ENCODE assay signal across 8 cellular contexts in genomic region chr7:121395494-121395960, GRCh38. TPM values are rescaled to one million over a fixed set of nuclear protein-coding genes. Genes with fewer than 3 reads are reported as not detected.
DNase-seq lines count a peak whose midpoint lies in the region; ATAC-seq and TF ChIP-seq lines count a peak whose summit lies in the region.

No MANE protein-coding gene starts in this region.

- H3K9me3 Mint-ChIP-seq in stimulated activated effector memory CD8-positive, alpha-beta T cell treated with anti-CD3 and anti-CD28 coated beads, Interleukin-12 subunit alpha, Interleukin-12 subunit beta, amount 100 ng/mL, for 72 hours: peaks cover 2% of the 10 kb centered on the region

- H3K9me3 ChIP-seq in ES-I3 (ENCODE audit: control insufficient read depth, insufficient read depth, low read length) (no peaks in the 10 kb centered on the region), duodenal mucosa (ENCODE audit: control insufficient read depth in 1 of 2, low read length in 2 of 2) (no peaks in the 10 kb centered on the region), mononuclear cell (ENCODE audit: low read depth, low read length) (no peaks in the 10 kb centered on the region)

- H3K4me1 ChIP-seq in ES-I3 (ENCODE audit: insufficient read depth, low read length) (peaks cover 8% of the 10 kb centered on the region; the same call in 1 of the 2 replicates), duodenal mucosa (ENCODE audit: control insufficient read depth in 1 of 2, insufficient read depth in 2 of 2, low read length in 2 of 2) (peaks cover 27 to 33% of the 10 kb centered on the region in 2 donors), mononuclear cell (ENCODE audit: insufficient read depth, low read length) (peaks cover 8% of the 10 kb centered on the region)

- H3K4me3 ChIP-seq in duodenal mucosa (ENCODE audit: low read depth in 1 of 2, low read length in 2 of 2) (peak overlapping the region; percentile 74 to 92), mononuclear cell (ENCODE audit: low read length) (peak overlapping the region; percentile 76)

- H3K4me3 Mint-ChIP-seq in stimulated activated effector memory CD8-positive, alpha-beta T cell treated with anti-CD3 and anti-CD28 coated beads, Interleukin-12 subunit alpha, Interleukin-12 subunit beta, amount 100 ng/mL, for 72 hours: peak overlapping the region; percentile 73

- H3K27ac ChIP-seq in duodenal mucosa (ENCODE audit: low read depth, low read length): peak overlapping the region; percentile 82

- peak overlapping the region; percentile 92 for H3K9ac ChIP-seq in ES-I3 (ENCODE audit: low read depth, low read length)
- H3K9ac ChIP-seq in duodenal mucosa (ENCODE audit: low read depth in 1 of 2, low read length in 2 of 2): peak overlapping the region; percentile 76 to 77

- no peak for TF ChIP-seq CTCF in GM13976 (IDR thresholded peaks at IDR 0.05; ENCODE audit: borderline replicate concordance, control extremely low read depth, extremely low read depth, insufficient read depth, missing control alignments)

- peaks cover 29% of the 10 kb centered on the region for H3K4me1 Mint-ChIP-seq in stimulated activated effector memory CD8-positive, alpha-beta T cell treated with anti-CD3 and anti-CD28 coated beads, Interleukin-12 subunit alpha, Interleukin-12 subunit beta, amount 100 ng/mL, for 72 hours

- H3K36me3 ChIP-seq in ES-I3 (ENCODE audit: insufficient read depth, low read length): 0 out of 2 replicates have a peak, but pooled peaks cover 3% of the 10 kb centered on the region
- no peaks in the 10 kb centered on the region for H3K36me3 ChIP-seq in duodenal mucosa (ENCODE audit: control insufficient read depth in 1 of 2, insufficient read depth in 2 of 2, low read length in 2 of 2)

- H3K27ac Mint-ChIP-seq in stimulated activated effector memory CD8-positive, alpha-beta T cell treated with anti-CD3 and anti-CD28 coated beads, Interleukin-12 subunit alpha, Interleukin-12 subunit beta, amount 100 ng/mL, for 72 hours: peak overlapping the region; percentile 92

- H3K27me3 ChIP-seq in duodenal mucosa (ENCODE audit: control insufficient read depth in 1 of 2, insufficient read depth in 2 of 2, low read length in 2 of 2) (no peaks in the 10 kb centered on the region), mononuclear cell (ENCODE audit: insufficient read depth, low read length) (no peaks in the 10 kb centered on the region)

- peak; percentile 40 for ATAC-seq in GM21529 (IDR thresholded peaks at IDR 0.05; ENCODE audit: unreplicated experiment)
- peak; percentile 70 for ATAC-seq in stimulated activated effector memory CD8-positive, alpha-beta T cell treated with anti-CD3 and anti-CD28 coated beads, Interleukin-12 subunit alpha, Interleukin-12 subunit beta, amount 100 ng/mL, for 72 hours

- DNase-seq in HuH-7 (ENCODE audit: low spot score) (peak; percentile 17), GM13976 (ENCODE audit: low spot score) (no peak)
- DNase-seq in activated CD4-positive, CD25-positive, alpha-beta regulatory T cell (lab: John Stamatoyannopoulos, UW): peak in 3 of 4 experiments; percentile 8 to 34 (median 28)
- DNase-seq in stimulated activated effector memory CD8-positive, alpha-beta T cell treated with anti-CD3 and anti-CD28 coated beads, Interleukin-12 subunit alpha, Interleukin-12 subunit beta, amount 100 ng/mL, for 72 hours (ENCODE audit: low spot score in 2 of 2): no peak

- in situ Hi-C loops in GM13976 (cut with MboI; ENCODE audit: low sequenced_read_pairs, unreplicated experiment): no loop called here

- peaks cover 44% of the 10 kb centered on the region for H3K36me3 Mint-ChIP-seq in stimulated activated effector memory CD8-positive, alpha-beta T cell treated with anti-CD3 and anti-CD28 coated beads, Interleukin-12 subunit alpha, Interleukin-12 subunit beta, amount 100 ng/mL, for 72 hours

RNA-seq across cellular contexts. Expression of gene FAM3C, which starts 0.6 kb away (rescaled TPM):
- 24.9 TPM for total RNA-seq in mononuclear cell

Comparison
In these comparisons a context has a peak if more than half of its experiments do, and no peak if none do; other contexts are left out.
1. DNase-seq: peak in HuH-7 (single experiment) and activated CD4-positive, CD25-positive, alpha-beta regulatory T cell (3 of 4); none in stimulated activated effector memory CD8-positive, alpha-beta T cell treated with anti-CD3 and anti-CD28 coated beads, Interleukin-12 subunit alpha, Interleukin-12 subunit beta, amount 100 ng/mL, for 72 hours (0 of 2) and GM13976 (single experiment).